ENCODE assay signal across 8 cellular contexts in the genomic region with DNA sequence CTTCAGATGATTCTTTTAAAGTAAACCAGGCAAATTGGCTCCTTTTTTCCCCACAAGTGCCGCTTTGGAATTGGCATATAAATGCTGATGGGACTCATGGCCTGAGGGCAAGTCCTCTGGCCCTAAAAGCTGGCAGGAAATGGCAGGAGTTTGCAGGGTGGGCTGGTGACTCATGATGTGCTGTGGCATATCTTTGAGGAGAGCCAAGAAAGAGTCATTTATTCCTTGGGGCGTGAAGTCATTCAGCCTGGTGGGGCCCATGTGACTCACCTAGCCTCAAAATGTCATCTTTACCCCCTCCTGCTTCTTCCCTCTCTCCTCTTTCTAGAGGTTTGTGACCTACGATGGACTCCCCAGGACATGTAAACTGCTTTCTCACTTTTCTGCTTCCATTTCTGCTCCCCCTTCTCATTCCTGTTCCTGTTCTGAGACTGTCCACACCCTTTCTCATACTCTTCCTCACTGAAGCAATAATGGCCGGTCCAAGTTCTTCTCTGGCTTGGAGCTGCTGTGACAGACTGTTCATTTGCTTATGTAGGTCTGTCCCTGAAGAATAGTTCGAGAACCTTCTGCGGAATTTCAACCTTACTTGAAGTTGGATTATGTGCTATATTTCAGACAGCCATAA.
A peak's percentile ranks its signal among the peaks of the same experiment; 100 is the strongest.
DNase-seq lines count a peak whose midpoint lies in the region; ATAC-seq and TF ChIP-seq lines count a peak whose summit lies in the region.

No MANE protein-coding gene starts in this region.

- ATAC-seq in DND-41 (ENCODE audit: insufficient read depth, low read depth) (peak; percentile 64), HG03442 (IDR thresholded peaks at IDR 0.05; ENCODE audit: unreplicated experiment) (no peak), GM21825 (IDR thresholded peaks at IDR 0.05; ENCODE audit: unreplicated experiment) (no peak)
- peak; percentile 96 for ATAC-seq in activated naive CD8-positive, alpha-beta T cell treated with anti-CD3 and anti-CD28 coated beads, Interleukin-2, amount 50 U/mL, for 24 hours

- peaks cover 4% of the 10 kb centered on the region for H3K27me3 Mint-ChIP-seq in activated naive CD8-positive, alpha-beta T cell treated with anti-CD3 and anti-CD28 coated beads, Interleukin-2, amount 50 U/mL, for 24 hours
- H3K27me3 Mint-ChIP-seq in neural progenitor cell (ENCODE audit: insufficient read depth, low read depth) = no peaks in the 10 kb centered on the region

- H4K91ac ChIP-seq in trophoblast cell (ENCODE audit: low read depth, low read length) = no peak overlapping the region

- no peaks in the 10 kb centered on the region for H3K79me1 ChIP-seq in trophoblast cell (ENCODE audit: low read length)

- H3K4me1 ChIP-seq in DND-41 (ENCODE audit: insufficient read depth, low read length) = peaks cover 27% of the 10 kb centered on the region
- H3K4me1 ChIP-seq in trophoblast cell (ENCODE audit: control insufficient read depth in 1 of 2, insufficient read depth in 2 of 2, low read length in 2 of 2) = peaks cover 8% of the 10 kb centered on the region in 2 experiments
- no peaks in the 10 kb centered on the region for H3K4me1 ChIP-seq in neural progenitor cell

- peaks cover 36% of the 10 kb centered on the region for H3K4me1 Mint-ChIP-seq in activated naive CD8-positive, alpha-beta T cell treated with anti-CD3 and anti-CD28 coated beads, Interleukin-2, amount 50 U/mL, for 24 hours
- H3K4me1 Mint-ChIP-seq in neural progenitor cell = no peaks in the 10 kb centered on the region

- no peaks in the 10 kb centered on the region for H3F3A ChIP-seq in neural progenitor cell (ENCODE audit: low read depth)

- peaks cover 9% of the 10 kb centered on the region for H3K36me3 Mint-ChIP-seq in activated naive CD8-positive, alpha-beta T cell treated with anti-CD3 and anti-CD28 coated beads, Interleukin-2, amount 50 U/mL, for 24 hours (ENCODE audit: low read depth)
- H3K36me3 Mint-ChIP-seq in neural progenitor cell = no peaks in the 10 kb centered on the region

- TF ChIP-seq CTCF in DND-41 (IDR thresholded peaks at IDR 0.05; ENCODE audit: borderline replicate concordance, extremely low read depth, low read length, poor library complexity, severe bottlenecking) (no peak), neural progenitor cell (IDR thresholded peaks at IDR 0.05) (no peak)

- WGBS in trophoblast cell (ENCODE audit: extremely low coverage, insufficient coverage, insufficient read length) = no CpG with 5 or more reads among the region's 6 CpGs

- peak overlapping the region; percentile 92 for H3K27ac Mint-ChIP-seq in activated naive CD8-positive, alpha-beta T cell treated with anti-CD3 and anti-CD28 coated beads, Interleukin-2, amount 50 U/mL, for 24 hours
- H3K27ac Mint-ChIP-seq in neural progenitor cell = no peak overlapping the region

- H3K9me3 Mint-ChIP-seq in activated naive CD8-positive, alpha-beta T cell treated with anti-CD3 and anti-CD28 coated beads, Interleukin-2, amount 50 U/mL, for 24 hours = peaks cover 14% of the 10 kb centered on the region
- peaks cover 6% of the 10 kb centered on the region for H3K9me3 Mint-ChIP-seq in neural progenitor cell

- H2BK5ac ChIP-seq in trophoblast cell (ENCODE audit: low read depth, low read length, poor library complexity) = no peak overlapping the region

- H3K4ac ChIP-seq in trophoblast cell (ENCODE audit: low read depth, low read length) = no peak overlapping the region

- H2AFZ ChIP-seq in DND-41 (ENCODE audit: low read depth, low read length) = peak overlapping the region; percentile 33; the same call in 1 of the 2 replicates
- no peak overlapping the region for H2AFZ ChIP-seq in trophoblast cell (ENCODE audit: insufficient read depth, low read length, poor library complexity)
- no peak overlapping the region for H2AFZ ChIP-seq in neural progenitor cell (replicated peaks)

- H3K23ac ChIP-seq in trophoblast cell (ENCODE audit: low read length) = no peak overlapping the region

- H2AK5ac ChIP-seq in trophoblast cell (ENCODE audit: low read length) = no peak overlapping the region

- H4K20me1 ChIP-seq in DND-41 (ENCODE audit: insufficient read depth, low read length) = no peaks in the 10 kb centered on the region
- no peaks in the 10 kb centered on the region for H4K20me1 ChIP-seq in neural progenitor cell (ENCODE audit: low read depth)

- no peaks in the 10 kb centered on the region for H3K27me3 ChIP-seq in DND-41 (ENCODE audit: insufficient read depth, low read length, poor library complexity)
- no peaks in the 10 kb centered on the region for H3K27me3 ChIP-seq in trophoblast cell (ENCODE audit: insufficient read depth, low read length)
- no peaks in the 10 kb centered on the region for H3K27me3 ChIP-seq in neural progenitor cell

- H3K9me3 ChIP-seq in DND-41 (ENCODE audit: insufficient read depth, low read length, severe bottlenecking) (peaks cover 9% of the 10 kb centered on the region), trophoblast cell (ENCODE audit: insufficient read depth, low read depth, low read length) (peaks cover 2% of the 10 kb centered on the region), neural progenitor cell (ENCODE audit: low read depth) (no peaks in the 10 kb centered on the region)

- H2BK120ac ChIP-seq in trophoblast cell (ENCODE audit: insufficient read depth, low read length, poor library complexity) = no peak overlapping the region

- no peak overlapping the region for H3K9ac ChIP-seq in DND-41 (ENCODE audit: low read depth, low read length)
- H3K9ac ChIP-seq in trophoblast cell (ENCODE audit: low read length) = no peak overlapping the region
- H3K9ac ChIP-seq in neural progenitor cell = no peak overlapping the region

- H3K36me3 ChIP-seq in DND-41 (ENCODE audit: insufficient read depth, low read length) = peaks cover 6% of the 10 kb centered on the region; the same call in 1 of the 2 replicates
- H3K36me3 ChIP-seq in trophoblast cell (ENCODE audit: control insufficient read depth in 1 of 2, insufficient read depth in 2 of 2, low read length in 2 of 2) = no peaks in the 10 kb centered on the region
- H3K36me3 ChIP-seq in neural progenitor cell = no peaks in the 10 kb centered on the region

- peak; percentile 26 for DNase-seq in DND-41
- peak; percentile 98 for DNase-seq in M059J (ENCODE audit: low read depth)
- peak; percentile 67 for DNase-seq in activated naive CD8-positive, alpha-beta T cell treated with anti-CD3 and anti-CD28 coated beads, Interleukin-2, amount 50 U/mL, for 24 hours
- no peak for DNase-seq in trophoblast cell
- no peak for DNase-seq in cerebellum (ENCODE audit: low spot score)
- no peak for DNase-seq in neural progenitor cell (ENCODE audit: low spot score)

- H3K14ac ChIP-seq in trophoblast cell (ENCODE audit: low read length) = no peak overlapping the region

- H3K27ac ChIP-seq in DND-41 (ENCODE audit: low read length) (peak overlapping the region; percentile 8), trophoblast cell (ENCODE audit: low read depth, low read length) (peak overlapping the region; percentile 22), neural progenitor cell (no peak overlapping the region)

- H3K4me3 Mint-ChIP-seq in activated naive CD8-positive, alpha-beta T cell treated with anti-CD3 and anti-CD28 coated beads, Interleukin-2, amount 50 U/mL, for 24 hours = peak overlapping the region; percentile 19
- no peak overlapping the region for H3K4me3 Mint-ChIP-seq in neural progenitor cell

- no peak overlapping the region for H4K12ac ChIP-seq in trophoblast cell (ENCODE audit: low read depth, low read length)

- no peak overlapping the region for H4K8ac ChIP-seq in trophoblast cell (ENCODE audit: low read depth, low read length)

- H3K4me3 ChIP-seq in DND-41 (ENCODE audit: low read depth in 1 of 2, low read length in 2 of 2) = no peak overlapping the region
- H3K4me3 ChIP-seq in trophoblast cell (ENCODE audit: low read depth, low read length) = no peak overlapping the region
- H3K4me3 ChIP-seq in neural progenitor cell = no peak overlapping the region

- no peak overlapping the region for H2BK12ac ChIP-seq in trophoblast cell (ENCODE audit: low read length)

- no peaks in the 10 kb centered on the region for H3K79me2 ChIP-seq in DND-41 (ENCODE audit: insufficient read depth, low read length)
- no peaks in the 10 kb centered on the region for H3K79me2 ChIP-seq in trophoblast cell (ENCODE audit: control insufficient read depth, insufficient read depth, low read length, poor library complexity)
- H3K79me2 ChIP-seq in neural progenitor cell (ENCODE audit: low read depth) = no peaks in the 10 kb centered on the region

- H3K4me2 ChIP-seq in DND-41 (ENCODE audit: insufficient read depth, low read length) (no peak overlapping the region), trophoblast cell (ENCODE audit: low read length) (no peak overlapping the region), neural progenitor cell (no peak overlapping the region)

- H3K18ac ChIP-seq in trophoblast cell (ENCODE audit: low read length) = no peak overlapping the region

Comparison
In these comparisons a context has a peak if more than half of its experiments do, and no peak if none do; other contexts are left out.
1. ATAC-seq: peak in DND-41 (single experiment) and activated naive CD8-positive, alpha-beta T cell treated with anti-CD3 and anti-CD28 coated beads, Interleukin-2, amount 50 U/mL, for 24 hours (single experiment); none in HG03442 (single experiment) and GM21825 (single experiment).
2. DNase-seq: peak in DND-41 (single experiment), M059J (single experiment) and activated naive CD8-positive, alpha-beta T cell treated with anti-CD3 and anti-CD28 coated beads, Interleukin-2, amount 50 U/mL, for 24 hours (single experiment); none in trophoblast cell (0 of 2), cerebellum (single experiment) and neural progenitor cell (single experiment).